9 cellular contexts compared by ENCODE assay signal in genomic region chr12:17588968-17589367, GRCh38.
DNase-seq lines count a peak whose midpoint lies in the region; ATAC-seq and TF ChIP-seq lines count a peak whose summit lies in the region.
"Had no signal": no experiment of that assay in that cellular context is flagged by ENCODE, and none has a peak within 500 bp of the region (broad histone marks: within the 10 kb centered on the region; RNA-seq: fewer than 3 reads in every experiment).

No MANE protein-coding gene starts in this region.

- no peaks in the 10 kb centered on the region for H3K36me3 ChIP-seq in left lung

- no peaks in the 10 kb centered on the region for H3K4me1 ChIP-seq in left lung

- H3K4me3 ChIP-seq in left lung = no peak overlapping the region

- peak in 1 of 2 donors; percentile 17 for TF ChIP-seq CTCF in left lung (IDR thresholded peaks at IDR 0.05)

- no peaks in the 10 kb centered on the region for H3K27me3 ChIP-seq in left lung

- ATAC-seq in left lung (peak; percentile 77), HG03159 (IDR thresholded peaks at IDR 0.05; ENCODE audit: unreplicated experiment) (no peak)

- H3K9me3 ChIP-seq in left lung = no peaks in the 10 kb centered on the region

- intact Hi-C loops in left lung (cut with DNase I) = no loop called here

- H3K27ac ChIP-seq in left lung = no peak overlapping the region

- DNase-seq in D341Med (ENCODE audit: low spot score) (peak; percentile 55), HuH-7.5 (ENCODE audit: low spot score) (peak; percentile 3), SK-N-DZ (ENCODE audit: low spot score) (peak; percentile 45), left lung (no peak), GDM1 (lab: John Stamatoyannopoulos, UW) (no peak), SHP77 treated with DMSO at 0.1 percent for 48 hours (lab: John Stamatoyannopoulos, UW) (no peak)
- no peak for DNase-seq in activated CD4-positive, alpha-beta T cell treated with anti-CD3 and anti-CD28 coated beads, Interleukin-2, amount 50 U/mL, for 48 hours
- DNase-seq: NCI-H774 had no signal

Comparison
In these comparisons a context has a peak if more than half of its experiments do, and no peak if none do; other contexts are left out.
1. DNase-seq: peak in D341Med (single experiment), HuH-7.5 (single experiment) and SK-N-DZ (single experiment); none in left lung (0 of 2), GDM1 (single experiment), activated CD4-positive, alpha-beta T cell treated with anti-CD3 and anti-CD28 coated beads, Interleukin-2, amount 50 U/mL, for 48 hours (0 of 2) and SHP77 treated with DMSO at 0.1 percent for 48 hours (single experiment).